ENCODE assay signal across 8 cellular contexts in genomic region chr7:74051629-74052410, GRCh38. TPM values are rescaled to one million over a fixed set of nuclear protein-coding genes. Genes with fewer than 3 reads are reported as not detected.
A peak's percentile ranks its signal among the peaks of the same experiment; 100 is the strongest.
DNase-seq lines count a peak whose midpoint lies in the region; ATAC-seq and TF ChIP-seq lines count a peak whose summit lies in the region.

No MANE protein-coding gene starts in this region.

- H3K27ac Mint-ChIP-seq in chondrocyte (ENCODE audit: unreplicated experiment) (peak overlapping the region; percentile 88), progenitor cell of endocrine pancreas (no peak overlapping the region)

- no peaks in the 10 kb centered on the region for H3K27me3 Mint-ChIP-seq in chondrocyte (ENCODE audit: low read depth)
- H3K27me3 Mint-ChIP-seq in progenitor cell of endocrine pancreas = peaks cover 6% of the 10 kb centered on the region

- H3K4me1 Mint-ChIP-seq in chondrocyte (ENCODE audit: low read depth) (peaks cover 20% of the 10 kb centered on the region), progenitor cell of endocrine pancreas (ENCODE audit: low read depth) (no peaks in the 10 kb centered on the region)

- no peak overlapping the region for H3K4me3 ChIP-seq in NB4 (ENCODE audit: low read depth, low read length)

- peaks cover 50% of the 10 kb centered on the region for H3K36me3 Mint-ChIP-seq in chondrocyte (ENCODE audit: low read depth)
- no peaks in the 10 kb centered on the region for H3K36me3 Mint-ChIP-seq in progenitor cell of endocrine pancreas (ENCODE audit: insufficient read depth)

- TF ChIP-seq CTCF in NB4 (IDR thresholded peaks at IDR 0.05; ENCODE audit: low read depth, low read length) (peak; percentile 48), chondrocyte (IDR thresholded peaks at IDR 0.05) (peak; percentile 56), progenitor cell of endocrine pancreas (IDR thresholded peaks at IDR 0.05; ENCODE audit: unreplicated experiment) (peak; percentile 57)

- DNase-seq in NCI-H2029 (lab: John Stamatoyannopoulos, UW) (peak; percentile 52), NCI-H2029 treated with DMSO at 0.1 percent for 48 hours (lab: John Stamatoyannopoulos, UW) (no peak), NB4 (ENCODE audit: low read depth) (peak; percentile 67), chondrocyte (ENCODE audit: low spot score) (peak; percentile 66), progenitor cell of endocrine pancreas (ENCODE audit: low spot score, unreplicated experiment) (peak; percentile 52), NCI-H1048 (lab: John Stamatoyannopoulos, UW) (no peak)

- no peaks in the 10 kb centered on the region for H3K9me3 Mint-ChIP-seq in chondrocyte (ENCODE audit: low read depth)
- no peaks in the 10 kb centered on the region for H3K9me3 Mint-ChIP-seq in progenitor cell of endocrine pancreas (ENCODE audit: low read depth)

- no peak for TF ChIP-seq POLR2A in NB4 (IDR thresholded peaks at IDR 0.05; ENCODE audit: extremely low read depth, insufficient read length)

- ATAC-seq in HG03280 (IDR thresholded peaks at IDR 0.05; ENCODE audit: unreplicated experiment) (no peak), GM21423 (IDR thresholded peaks at IDR 0.05; ENCODE audit: unreplicated experiment) (no peak)

- no peak overlapping the region for H3K4me3 Mint-ChIP-seq in chondrocyte (ENCODE audit: unreplicated experiment)
- H3K4me3 Mint-ChIP-seq in progenitor cell of endocrine pancreas (ENCODE audit: low read depth) = no peak overlapping the region

RNA-seq across cellular contexts. Expression of gene ELN, which starts 23.8 kb away (rescaled TPM):
- 8,224 to 15,554 TPM (median 15,093 TPM) in 3 replicates for total RNA-seq in chondrocyte
- 0.26 and 0.33 TPM in 2 replicates for total RNA-seq in progenitor cell of endocrine pancreas

RNA-seq across cellular contexts. Expression of gene LIMK1, which starts 31.8 kb away (rescaled TPM):
- 39.1 to 46.5 TPM (median 41.5 TPM) in 3 replicates for total RNA-seq in chondrocyte
- total RNA-seq in progenitor cell of endocrine pancreas = 62.7 and 65.1 TPM in 2 replicates

Comparison
In these comparisons a context has a peak if more than half of its experiments do, and no peak if none do; other contexts are left out.
1. DNase-seq: peak in NCI-H2029 (single experiment), NB4 (single experiment), chondrocyte (single experiment) and progenitor cell of endocrine pancreas (single experiment); none in NCI-H2029 treated with DMSO at 0.1 percent for 48 hours (single experiment) and NCI-H1048 (single experiment).
2. RNA of gene ELN, which starts 23.8 kb away (total RNA-seq): 8,224 to 15,554 TPM in chondrocyte; 0.26 to 0.33 TPM in progenitor cell of endocrine pancreas; every median in the first group is over 1,000 times any median in the second.
3. Peak in every context shown above with its lines, with median percentiles within 50 percentile points of each other: CTCF ChIP-seq.